11 cellular contexts compared by ENCODE assay signal in the genomic region with DNA sequence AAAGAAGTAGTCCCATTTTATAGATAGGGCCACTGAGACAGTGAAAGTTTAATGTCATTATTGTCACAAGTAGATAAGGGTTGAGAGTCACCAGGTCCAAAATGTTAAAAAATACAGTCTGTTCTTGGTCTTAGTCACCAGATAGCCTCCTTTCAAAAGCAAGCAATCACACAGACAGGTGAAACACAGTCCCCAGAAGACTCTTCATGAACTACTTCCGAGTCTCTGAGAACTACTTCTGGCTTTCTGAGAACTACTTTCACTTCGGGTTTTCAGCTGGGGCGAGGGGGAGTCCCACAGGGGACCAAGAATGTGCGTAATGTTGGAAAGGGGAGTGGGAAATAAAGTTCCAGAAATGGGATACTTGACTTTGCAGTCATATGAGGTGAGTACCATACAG.
DNase-seq lines count a peak whose midpoint lies in the region; ATAC-seq and TF ChIP-seq lines count a peak whose summit lies in the region.
"Had no signal": no experiment of that assay in that cellular context is flagged by ENCODE, and none has a peak within 500 bp of the region (broad histone marks: within the 10 kb centered on the region; RNA-seq: fewer than 3 reads in every experiment).

No MANE protein-coding gene starts in this region.

- no peak overlapping the region for H2BK120ac ChIP-seq in neuronal stem cell (ENCODE audit: low read depth, low read length)

- no peak overlapping the region for H3K14ac ChIP-seq in neuronal stem cell (ENCODE audit: low read length)

- POLR2A ChIA-PET in CD4-positive, alpha-beta memory T cell (lab: Charles Lee; ENCODE audit: partially characterized antibody), result interaction anchor here (0.8 to 1.2 kb wide), 2 partner anchors 12 to 14 kb away, joined by 3 read pairs; no protein-coding TSS in a partner anchor

- no peak overlapping the region for H3K4ac ChIP-seq in neuronal stem cell (ENCODE audit: low read length)

- H3K4me1 Mint-ChIP-seq in CD4-positive, alpha-beta memory T cell, result peaks cover 5 to 9% (median 7%) of the 10 kb centered on the region in 4 donors

- H3K4me3 Mint-ChIP-seq in CD4-positive, alpha-beta memory T cell, result peak overlapping the region; percentile 91 to 97 (median 94)

- no peak overlapping the region for H3K9ac ChIP-seq in OCI-LY3 (ENCODE audit: low read length)
- H3K9ac ChIP-seq in neuronal stem cell (ENCODE audit: low read depth, low read length, poor library complexity), result no peak overlapping the region

- intact Hi-C loops in CD4-positive, alpha-beta memory T cell (cut with micrococcal nuclease), result no loop called here
- intact Hi-C loops in heart right ventricle (cut with DNase I), result no loop called here

- no peaks in the 10 kb centered on the region for H3K27me3 ChIP-seq in CD4-positive, alpha-beta memory T cell (ENCODE audit: insufficient read depth, low read length)
- H3K27me3 ChIP-seq in OCI-LY3 (ENCODE audit: low read depth, low read length), result peaks cover 15% of the 10 kb centered on the region
- H3K27me3 ChIP-seq in heart right ventricle, result peaks cover 0 to 9% (median 0%) of the 10 kb centered on the region in 7 donors
- no peaks in the 10 kb centered on the region for H3K27me3 ChIP-seq in neuronal stem cell (ENCODE audit: control insufficient read depth in 3 of 3, insufficient read depth in 3 of 3, low read depth in 1 of 3, low read length in 3 of 3)

- no peak overlapping the region for H4K91ac ChIP-seq in neuronal stem cell (ENCODE audit: low read depth, low read length, poor library complexity)

- H3K79me2 ChIP-seq in OCI-LY3 (ENCODE audit: low read length), result no peaks in the 10 kb centered on the region

- H2BK5ac ChIP-seq in neuronal stem cell (ENCODE audit: low read length), result no peak overlapping the region

- no peak overlapping the region for H3K23ac ChIP-seq in neuronal stem cell (ENCODE audit: low read depth, low read length, poor library complexity)

- peak overlapping the region in 1 of 2 donors; percentile 54 for H3K4me3 ChIP-seq in CD4-positive, alpha-beta memory T cell (ENCODE audit: low read length in 2 of 2)
- H3K4me3 ChIP-seq in OCI-LY3 (ENCODE audit: low read length) (peak overlapping the region; percentile 53), heart right ventricle (no peak overlapping the region), neuronal stem cell (ENCODE audit: low read length in 2 of 2) (no peak overlapping the region)

- WGBS in heart right ventricle, 2 donors, result 60% methylated on average over 4 of the region's 4 CpGs
- no CpG with 5 or more reads among the region's 4 CpGs for WGBS in neuronal stem cell (ENCODE audit: extremely low coverage in 2 of 2, insufficient read length in 2 of 2, insufficient replicate concordance in 1 of 2), 2 donors

- H3K4me2 ChIP-seq in OCI-LY3 (ENCODE audit: low read length), result peak overlapping the region; percentile 49
- H3K4me2 ChIP-seq in neuronal stem cell (ENCODE audit: insufficient read depth, low read length, poor library complexity, severe bottlenecking), result no peak overlapping the region

- H3K18ac ChIP-seq in neuronal stem cell (ENCODE audit: low read length), result no peak overlapping the region

- H3K9me3 ChIP-seq in CD4-positive, alpha-beta memory T cell (ENCODE audit: control insufficient read depth in 1 of 2, low read length in 2 of 2), result no peaks in the 10 kb centered on the region
- H3K9me3 ChIP-seq in OCI-LY3 (ENCODE audit: insufficient read depth, low read length) (no peaks in the 10 kb centered on the region), heart right ventricle (peaks cover 0 to 10% (median 0%) of the 10 kb centered on the region in 11 donors), neuronal stem cell (replicated peaks in 1 of 2; ENCODE audit: control insufficient read depth in 2 of 2, insufficient read depth in 1 of 2, low read depth in 1 of 2, low read length in 2 of 2) (no peaks in the 10 kb centered on the region)

- peak overlapping the region; percentile 28 for H3K27ac ChIP-seq in CD4-positive, alpha-beta memory T cell (ENCODE audit: low read depth, low read length)
- peak overlapping the region; percentile 2; the same call in 1 of the 2 replicates for H3K27ac ChIP-seq in OCI-LY3 (ENCODE audit: low read length)
- H3K27ac ChIP-seq in heart right ventricle, result no peak overlapping the region
- no peak overlapping the region for H3K27ac ChIP-seq in neuronal stem cell (replicated peaks; ENCODE audit: low read length)
- H3K27ac ChIP-seq: C4-2B had no signal

- peaks cover 10% of the 10 kb centered on the region for H3K4me1 ChIP-seq in CD4-positive, alpha-beta memory T cell (ENCODE audit: insufficient read depth, low read length)
- H3K4me1 ChIP-seq in OCI-LY3 (ENCODE audit: low read length) (peaks cover 12% of the 10 kb centered on the region), heart right ventricle (no peaks in the 10 kb centered on the region), neuronal stem cell (ENCODE audit: control insufficient read depth in 2 of 2, insufficient read depth in 1 of 2, low read depth in 1 of 2, low read length in 2 of 2) (no peaks in the 10 kb centered on the region)

- H4K8ac ChIP-seq in neuronal stem cell (ENCODE audit: low read depth, low read length), result no peak overlapping the region

- H3K27me3 Mint-ChIP-seq in CD4-positive, alpha-beta memory T cell, result no peaks in the 10 kb centered on the region

- no peak overlapping the region for H2AK5ac ChIP-seq in neuronal stem cell (ENCODE audit: low read depth, low read length)

- no peak overlapping the region for H2BK12ac ChIP-seq in neuronal stem cell (ENCODE audit: low read length)

- no peaks in the 10 kb centered on the region for H4K20me1 ChIP-seq in OCI-LY3 (ENCODE audit: insufficient read depth, low read length)

- ATAC-seq in GM18861 (IDR thresholded peaks at IDR 0.05; ENCODE audit: unreplicated experiment) (peak; percentile 83), HG02798 (IDR thresholded peaks at IDR 0.05; ENCODE audit: poor library complexity, unreplicated experiment) (peak; percentile 78), heart right ventricle (no peak)

- no peaks in the 10 kb centered on the region for H3K79me1 ChIP-seq in neuronal stem cell (ENCODE audit: low read depth, low read length)

- H3K36me3 ChIP-seq in CD4-positive, alpha-beta memory T cell (ENCODE audit: insufficient read depth, low read length), result no peaks in the 10 kb centered on the region
- H3K36me3 ChIP-seq in OCI-LY3 (replicated peaks; ENCODE audit: low read depth, low read length) (no peaks in the 10 kb centered on the region), heart right ventricle (no peaks in the 10 kb centered on the region), neuronal stem cell (replicated peaks in 1 of 2; ENCODE audit: control insufficient read depth in 2 of 2, insufficient read depth in 2 of 2, low read length in 2 of 2) (no peaks in the 10 kb centered on the region)

- peak in 3 of 5 donors; percentile 11 to 13 (median 12) for DNase-seq in CD4-positive, alpha-beta memory T cell
- DNase-seq in DMS53 treated with DMSO at 0.1 percent for 48 hours (lab: John Stamatoyannopoulos, UW; ENCODE audit: unreplicated experiment) (no peak), heart right ventricle (no peak), neuronal stem cell (ENCODE audit: low spot score) (no peak), LoVo (ENCODE audit: low spot score) (no peak)
- DNase-seq: NCI-H524, substantia nigra had no signal

- peaks cover 0 to 29% (median 21%) of the 10 kb centered on the region in 8 donors for H3K9me3 Mint-ChIP-seq in CD4-positive, alpha-beta memory T cell

- peak overlapping the region; percentile 40 to 94 (median 92) for H3K27ac Mint-ChIP-seq in CD4-positive, alpha-beta memory T cell

- no peak for TF ChIP-seq CTCF in OCI-LY3 (IDR thresholded peaks at IDR 0.05; ENCODE audit: low read depth, low read length)
- no peak for TF ChIP-seq CTCF in heart right ventricle (IDR thresholded peaks at IDR 0.05)

- peaks cover 2 to 9% of the 10 kb centered on the region in 2 donors for H3K36me3 Mint-ChIP-seq in CD4-positive, alpha-beta memory T cell

- no peak overlapping the region for H2BK15ac ChIP-seq in neuronal stem cell (ENCODE audit: low read length)

- CTCF ChIA-PET in CD4-positive, alpha-beta memory T cell (lab: Charles Lee; ENCODE audit: partially characterized antibody), result no interaction called here

- H2AFZ ChIP-seq in OCI-LY3 (ENCODE audit: low read depth, low read length), result no peak overlapping the region
- H2AFZ ChIP-seq in neuronal stem cell (ENCODE audit: low read length), result no peak overlapping the region

Comparison
In these comparisons a context has a peak if more than half of its experiments do, and no peak if none do; other contexts are left out.
1. DNase-seq: peak in CD4-positive, alpha-beta memory T cell (3 of 5); none in DMS53 treated with DMSO at 0.1 percent for 48 hours (single experiment), heart right ventricle (0 of 2), neuronal stem cell (single experiment) and LoVo (single experiment).
2. H3K27ac ChIP-seq: peak in CD4-positive, alpha-beta memory T cell (single experiment) and OCI-LY3 (single experiment); none in heart right ventricle (0 of 10) and neuronal stem cell (single experiment).
3. ATAC-seq: peak in GM18861 (single experiment) and HG02798 (single experiment); none in heart right ventricle (0 of 8).